30 cellular contexts compared by ENCODE assay signal in genomic region chr1:236301958-236302335, GRCh38. TPM values are rescaled to one million over a fixed set of nuclear protein-coding genes. Genes with fewer than 3 reads are reported as not detected.
A peak's percentile ranks its signal among the peaks of the same experiment; 100 is the strongest.
DNase-seq lines count a peak whose midpoint lies in the region; ATAC-seq and TF ChIP-seq lines count a peak whose summit lies in the region.
"Had no signal": no experiment of that assay in that cellular context is flagged by ENCODE, and none has a peak within 500 bp of the region (broad histone marks: within the 10 kb centered on the region; RNA-seq: fewer than 3 reads in every experiment).

No MANE protein-coding gene starts in this region.

- no peaks in the 10 kb centered on the region for H3K9me3 ChIP-seq in OCI-LY3 (ENCODE audit: insufficient read depth, low read length)
- no peaks in the 10 kb centered on the region for H3K9me3 ChIP-seq in mucosa of descending colon
- H3K9me3 ChIP-seq in osteoblast (ENCODE audit: low read depth, low read length) = no peaks in the 10 kb centered on the region
- H3K9me3 ChIP-seq: Caco-2, SJSA1, testis had no signal

- H4K20me1 ChIP-seq in OCI-LY3 (ENCODE audit: insufficient read depth, low read length) (no peaks in the 10 kb centered on the region), osteoblast (ENCODE audit: insufficient read depth, low read length) (no peaks in the 10 kb centered on the region)

- H3K4me1 ChIP-seq in OCI-LY3 (ENCODE audit: low read length) (peaks cover 15% of the 10 kb centered on the region; the same call in 1 of the 2 replicates), mucosa of descending colon (ENCODE audit: low read depth) (no peaks in the 10 kb centered on the region), osteoblast (ENCODE audit: insufficient read depth, low read length) (no peaks in the 10 kb centered on the region)
- H3K4me1 ChIP-seq: Caco-2, SJSA1, testis had no signal

- H3K79me2 ChIP-seq in OCI-LY3 (ENCODE audit: low read length) = no peaks in the 10 kb centered on the region
- H3K79me2 ChIP-seq in osteoblast (ENCODE audit: insufficient read depth, low read length) = no peaks in the 10 kb centered on the region
- H3K79me2 ChIP-seq: hepatocyte had no signal

- H2AFZ ChIP-seq in OCI-LY3 (ENCODE audit: low read depth, low read length) (no peak overlapping the region), osteoblast (ENCODE audit: low read length) (no peak overlapping the region)
- H2AFZ ChIP-seq: hepatocyte had no signal

- H3K4me3 ChIP-seq in OCI-LY3 (ENCODE audit: low read length) (no peak overlapping the region), mucosa of descending colon (no peak overlapping the region), osteoblast (ENCODE audit: insufficient read depth, low read length) (no peak overlapping the region)
- H3K4me3 ChIP-seq: hepatocyte, SJSA1, testis had no signal

- peak; percentile 51 for ATAC-seq in mucosa of descending colon
- no peak for ATAC-seq in HG03571 (IDR thresholded peaks at IDR 0.05; ENCODE audit: unreplicated experiment)
- ATAC-seq: left cardiac atrium, natural killer cell, T-cell had no signal

- H3K9ac ChIP-seq in OCI-LY3 (ENCODE audit: low read length) = no peak overlapping the region

- H3K27ac ChIP-seq in OCI-LY3 (ENCODE audit: low read length) (no peak overlapping the region), osteoblast (ENCODE audit: low read depth, low read length) (no peak overlapping the region)
- H3K27ac ChIP-seq: C4-2B, hepatocyte, SJSA1, testis had no signal

- no peak for TF ChIP-seq CTCF in OCI-LY3 (IDR thresholded peaks at IDR 0.05; ENCODE audit: low read depth, low read length)
- TF ChIP-seq CTCF in mucosa of descending colon (IDR thresholded peaks at IDR 0.05) = no peak
- TF ChIP-seq CTCF in osteoblast (IDR thresholded peaks at IDR 0.05; ENCODE audit: extremely low read depth, low read depth, low read length) = no peak

- H3K27me3 ChIP-seq in OCI-LY3 (ENCODE audit: low read depth, low read length) = no peaks in the 10 kb centered on the region
- no peaks in the 10 kb centered on the region for H3K27me3 ChIP-seq in osteoblast (ENCODE audit: insufficient read depth, low read length)
- H3K27me3 ChIP-seq: hepatocyte, testis had no signal

- DNase-seq in NCI-H2107 treated with DMSO at 0.1 percent for 48 hours (lab: John Stamatoyannopoulos, UW; ENCODE audit: unreplicated experiment) (peak; percentile 78), NCI-H2107 (lab: John Stamatoyannopoulos, UW) (no peak), NCI-H2081 (lab: John Stamatoyannopoulos, UW) (peak; percentile 96 to 99), mucosa of descending colon (no peak), osteoblast (ENCODE audit: insufficient read length, low spot score, missing footprints) (no peak), LoVo (ENCODE audit: low spot score) (no peak)
- DNase-seq: 8988T; activated B cell treated with CpG ODN at 0.5 μM for 24 hours; activated CD4-positive, alpha-beta T cell treated with anti-CD3 and anti-CD28 coated beads, Interleukin-2, amount 10 ng/mL, durations not matched to agents 7 days and 5 days; activated effector memory CD4-positive, alpha-beta T cell treated with anti-CD3 and anti-CD28 coated beads, Interleukin-2, amount 50 U/mL, for 16 hours; activated naive CD8-positive, alpha-beta T cell treated with anti-CD3 and anti-CD28 coated beads for 36 hours; activated T-cell treated with anti-CD3 and anti-CD28 coated beads, Interleukin-2, amount 50 U/mL, for 1 hour; aorta; Caco-2; DMS53; effector CD8-positive, alpha-beta T cell; immature natural killer cell; left cardiac atrium; natural killer cell; NCI-H187 treated with DMSO at 0.1 percent for 48 hours; NCI-H526; occipital lobe; stimulated activated naive CD4-positive, alpha-beta T cell; T-cell; testis had no signal

- peak overlapping the region; percentile 36 for H3K4me2 ChIP-seq in OCI-LY3 (ENCODE audit: low read length)
- H3K4me2 ChIP-seq in osteoblast (ENCODE audit: insufficient read depth, low read length) = no peak overlapping the region
- H3K4me2 ChIP-seq: hepatocyte had no signal

- intact Hi-C loops in mucosa of descending colon (cut with DNase I, micrococcal nuclease) = no loop called here

- H3K36me3 ChIP-seq in OCI-LY3 (replicated peaks; ENCODE audit: low read depth, low read length) (no peaks in the 10 kb centered on the region), mucosa of descending colon (ENCODE audit: low read depth) (no peaks in the 10 kb centered on the region), osteoblast (ENCODE audit: insufficient read depth, low read length) (no peaks in the 10 kb centered on the region)
- H3K36me3 ChIP-seq: SJSA1 had no signal

RNA-seq across cellular contexts. Expression of gene ERO1B, which starts 20.2 kb away (rescaled TPM):
- total RNA-seq in mucosa of descending colon (1 to 10 TPM; 1.6 to 8.4 (median 3.0) TPM), osteoblast (2.9 and 4.7 TPM in 2 replicates)

Comparison
In these comparisons a context has a peak if more than half of its experiments do, and no peak if none do; other contexts are left out.
1. DNase-seq: peak in NCI-H2107 treated with DMSO at 0.1 percent for 48 hours (single experiment) and NCI-H2081 (2 of 2); none in NCI-H2107 (single experiment), mucosa of descending colon (0 of 3), osteoblast (single experiment) and LoVo (single experiment).